Comparison of ENCODE assay signal across 27 cellular contexts in genomic region chr7:114182837-114183236, GRCh38.
A peak's percentile ranks its signal among the peaks of the same experiment; 100 is the strongest.
DNase-seq lines count a peak whose midpoint lies in the region; ATAC-seq and TF ChIP-seq lines count a peak whose summit lies in the region.
"Had no signal": no experiment of that assay in that cellular context is flagged by ENCODE, and none has a peak within 500 bp of the region (broad histone marks: within the 10 kb centered on the region; RNA-seq: fewer than 3 reads in every experiment).

No MANE protein-coding gene starts in this region.

- H3K4me3 ChIP-seq in cardiac muscle cell = no peak overlapping the region
- H3K4me3 ChIP-seq: MG63, suprapubic skin, upper lobe of right lung had no signal

- no peaks in the 10 kb centered on the region for H3K4me1 ChIP-seq in cardiac muscle cell (ENCODE audit: low read depth)
- H3K4me1 ChIP-seq: suprapubic skin, upper lobe of right lung had no signal

- TF ChIP-seq CTCF in cardiac muscle cell (IDR thresholded peaks at IDR 0.05; ENCODE audit: low read depth, low read length) = no peak

- no peak for ATAC-seq in left ventricle myocardium superior
- ATAC-seq: activated CD4-positive, CD25-positive, alpha-beta regulatory T cell treated with anti-CD3 and anti-CD28 coated beads, Interleukin-2, amount 50 U/mL, for 24 hours; activated naive CD8-positive, alpha-beta T cell treated with anti-CD3 and anti-CD28 coated beads, Interleukin-2, amount 50 U/mL, for 24 hours; left colon; upper lobe of right lung had no signal

- intact Hi-C loops in left ventricle myocardium superior (cut with micrococcal nuclease) = no loop called here

- no peaks in the 10 kb centered on the region for H3K27me3 ChIP-seq in cardiac muscle cell
- H3K27me3 ChIP-seq: MG63, neutrophil, suprapubic skin, upper lobe of right lung had no signal

- DNase-seq in cardiac muscle cell (ENCODE audit: low read depth in 1 of 2, low spot score in 1 of 2) = peak; percentile 5 to 17
- DNase-seq in left ventricle myocardium superior = no peak
- peak; percentile 7 for DNase-seq in iris pigment epithelial cell (ENCODE audit: low read depth)
- DNase-seq in non-pigmented ciliary epithelial cell (ENCODE audit: low read depth) = peak; percentile 13
- no peak for DNase-seq in D341Med (ENCODE audit: low spot score)
- DNase-seq in effector CD4-positive, alpha-beta T cell = no peak
- DNase-seq in central memory CD4-positive, alpha-beta T cell = no peak
- no peak for DNase-seq in DMS53 treated with DMSO at 0.1 percent for 48 hours (lab: John Stamatoyannopoulos, UW; ENCODE audit: unreplicated experiment)
- DNase-seq: activated CD4-positive, alpha-beta T cell treated with anti-CD3 and anti-CD28 coated beads, Interleukin-2, amount 50 U/mL, for 4 hours; activated gamma-delta T cell treated with Interleukin-2 at 50 U/mL for 16 hours; activated naive CD8-positive, alpha-beta T cell treated with anti-CD3 and anti-CD28 coated beads, Interleukin-2, amount 50 U/mL, for 24 hours; activated T-cell treated with anti-CD3 and anti-CD28 coated beads, Interleukin-2, amount 50 U/mL, for 48 hours; EL; hippocampal formation; KG1; left colon; MG63; NCI-H1105; NCI-H187; NCI-H526; NK-92 treated with Interleukin-12 subunit alpha and Interleukin-12 subunit beta, amount 100 ng/mL, for 24 hours; stimulated activated CD4-positive, alpha-beta T cell treated with anti-CD3 and anti-CD28 coated beads, Interleukin-1b, Interleukin-23, amount 100 ng/mL, for 48 hours; stimulated activated naive CD4-positive, alpha-beta T cell treated with Interleukin-2 at 50 U/mL for 16 hours; upper lobe of right lung had no signal

- no peaks in the 10 kb centered on the region for H3K36me3 ChIP-seq in cardiac muscle cell
- H3K36me3 ChIP-seq: MG63, neutrophil, suprapubic skin, upper lobe of right lung had no signal

- no peak overlapping the region for H3K27ac ChIP-seq in cardiac muscle cell
- H3K27ac ChIP-seq: neutrophil, suprapubic skin, upper lobe of right lung had no signal

- no peaks in the 10 kb centered on the region for H3K9me3 ChIP-seq in cardiac muscle cell (ENCODE audit: low read depth)
- H3K9me3 ChIP-seq: MG63, neutrophil, suprapubic skin, upper lobe of right lung had no signal

Comparison
In these comparisons a context has a peak if more than half of its experiments do, and no peak if none do; other contexts are left out.
1. DNase-seq: peak in cardiac muscle cell (2 of 2), iris pigment epithelial cell (single experiment) and non-pigmented ciliary epithelial cell (single experiment); none in left ventricle myocardium superior (single experiment), D341Med (single experiment), effector CD4-positive, alpha-beta T cell (single experiment), central memory CD4-positive, alpha-beta T cell (single experiment) and DMS53 treated with DMSO at 0.1 percent for 48 hours (single experiment).